18 cellular contexts compared by ENCODE assay signal in genomic region chr12:100344351-100344750, GRCh38. TPM values are rescaled to one million over a fixed set of nuclear protein-coding genes. Genes with fewer than 3 reads are reported as not detected.
"Had no signal": no experiment of that assay in that cellular context is flagged by ENCODE, and none has a peak within 500 bp of the region (broad histone marks: within the 10 kb centered on the region; RNA-seq: fewer than 3 reads in every experiment).

No MANE protein-coding gene starts in this region.

RNA-seq across cellular contexts. Expression of gene SLC17A8, which starts 12.5 kb away (rescaled TPM):
- total RNA-seq: activated naive CD4-positive, alpha-beta T cell treated with anti-CD3 and anti-CD28 coated beads for 36 hours; activated naive CD4-positive, alpha-beta T cell treated with anti-CD3 and anti-CD28 coated beads, Interleukin-2, amount 50 U/mL, for 72 hours; activated naive CD8-positive, alpha-beta T cell treated with anti-CD3 and anti-CD28 coated beads for 36 hours; activated naive CD8-positive, alpha-beta T cell treated with anti-CD3 and anti-CD28 coated beads, Interleukin-2, amount 10 ng/mL, durations not matched to agents 7 days and 5 days; activated T-cell treated with anti-CD3 and anti-CD28 coated beads, Interleukin-2, amount 50 U/mL, for 4 hours; activated T-cell treated with anti-CD3 and anti-CD28 coated beads, Interleukin-2, amount 50 U/mL, for 72 hours; activated T-helper 1 cell treated with anti-CD3 and anti-CD28 coated beads, Interleukin-12 subunit alpha, Interleukin-12 subunit beta, Interleukin-2, Interleukin-4 antibody, amounts not matched to agents 30 ng/mL and 10 ng/mL and 1 ng/mL, durations not matched to agents 14 hours and 24 hours and 36 hours; activated T-helper 17 cell treated with anti-CD3 and anti-CD28 coated beads, Interleukin-2, amount 50 U/mL, for 72 hours; activated T-helper 2 cell treated with anti-CD3 and anti-CD28 coated beads, Interferon-gamma antibody, Interleukin-2, Interleukin-4, amounts not matched to agents 10 μg/mL and 5 μg/mL and 100 μg/mL, durations not matched to agents 14 hours and 24 hours and 36 hours; aorta; ascending aorta; astrocyte; body of pancreas; breast epithelium; bronchial epithelial cell; cardiac muscle cell; cardiac septum; chondrocyte had no signal
- polyA plus RNA-seq: aorta, cardiac muscle cell had no signal
